ENCODE assay signal across 4 cellular contexts in the genomic region with DNA sequence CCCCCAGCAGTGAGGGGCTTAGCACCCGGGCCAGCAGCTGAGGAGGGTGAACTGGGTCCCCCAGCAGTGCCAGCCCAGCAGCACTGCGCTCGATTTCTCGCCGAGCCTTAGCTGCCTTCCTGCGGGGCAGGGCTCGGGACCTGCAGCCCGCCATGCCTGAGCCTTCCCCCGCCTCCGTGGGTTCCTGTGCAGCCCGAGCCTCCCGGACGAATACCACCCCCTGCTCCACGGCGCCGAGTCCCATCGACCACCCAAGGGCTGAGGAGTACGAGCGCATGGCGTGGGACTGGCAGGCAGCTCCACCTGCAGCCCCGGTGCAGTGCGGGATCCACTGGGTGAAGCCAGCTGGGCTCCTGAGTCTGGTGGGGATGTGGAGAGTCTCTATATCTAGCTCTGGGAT. TPM values are rescaled to one million over a fixed set of nuclear protein-coding genes. Genes with fewer than 3 reads are reported as not detected.
DNase-seq lines count a peak whose midpoint lies in the region; ATAC-seq, FAIRE-seq and TF ChIP-seq lines count a peak whose summit lies in the region.
"Not testable (repeated sequence)": the region's sequence is repeated elsewhere in the genome, so short reads cannot be mapped to it uniquely, and the experiment has no call there.

No MANE protein-coding gene starts in this region.

- H3K9me1 ChIP-seq in K562 (ENCODE audit: control insufficient read depth, insufficient read depth, low read length) = not testable (repeated sequence)

- not testable (repeated sequence) for H3K4me3 ChIP-seq in K562, spleen

- FAIRE-seq in K562 (lab: Jason Lieb, UNC) = not testable (repeated sequence)

- not testable (repeated sequence) for TF ChIP-seq EP300 in K562 (IDR thresholded peaks at IDR 0.05; ENCODE audit: low read length)

- ATAC-seq in K562 = not testable (repeated sequence)

- TF ChIP-seq CTCF in K562 (IDR thresholded peaks at IDR 0.05 in 2 of 3, conservative IDR thresholded peaks at IDR 0.05 in 1 of 3; ENCODE audit: insufficient read depth in 2 of 3, low read depth in 1 of 3, low read length in 3 of 3); spleen (IDR thresholded peaks at IDR 0.05 in 8 of 11, conservative IDR thresholded peaks at IDR 0.05 in 3 of 11): not testable (repeated sequence)

- not testable (repeated sequence) for H2AFZ ChIP-seq in K562 (ENCODE audit: low read depth, low read length)

- H3K79me2 ChIP-seq in K562 (ENCODE audit: control insufficient read depth, insufficient read depth, low read length) = peaks cover 77% of the 10 kb centered on the region

- H3K27ac ChIP-seq in K562 (ENCODE audit: extremely low read depth, low read depth, low read length); spleen: not testable (repeated sequence)

- H3K9me3 ChIP-seq in K562 (replicated peaks; ENCODE audit: control insufficient read depth, insufficient read depth, low read depth, low read length); spleen: not testable (repeated sequence)

- POLR2A ChIA-PET in K562 (lab: Yijun Ruan, JAX) = not testable (repeated sequence)

- TF ChIP-seq POLR2A in K562 (conservative IDR thresholded peaks at IDR 0.05); spleen (IDR thresholded peaks at IDR 0.05): not testable (repeated sequence)

- not testable (repeated sequence) for H3K9ac ChIP-seq in K562 (ENCODE audit: insufficient read depth in 1 of 2, low read depth in 2 of 2, low read length in 2 of 2)

- H3K4me1 ChIP-seq in K562 (replicated peaks in 1 of 2; ENCODE audit: control insufficient read depth in 2 of 2, insufficient read depth in 2 of 2, low read length in 2 of 2) = not testable (repeated sequence)
- peaks cover 9 to 31% (median 20%) of the 10 kb centered on the region in 6 donors for H3K4me1 ChIP-seq in spleen

- not testable (repeated sequence) for TF ChIP-seq RAD21 in K562 (CRISPR knock-in tag; conservative IDR thresholded peaks at IDR 0.05 in 1 of 2, IDR thresholded peaks at IDR 0.05 in 1 of 2)

- not testable (repeated sequence) for BruUV-seq in K562 (replicated peaks; lab: Mats Ljungman, UMichigan)

- not testable (repeated sequence) for H3K4me2 ChIP-seq in K562 (ENCODE audit: insufficient read depth, low read length)

- in situ Hi-C loops in K562 (cut with MboI) = not testable (repeated sequence)

- DNase-seq in activated gamma-delta T cell (lab: John Stamatoyannopoulos, UW) (peak; percentile 1), posterior vena cava (ENCODE audit: low spot score) (peak; percentile 76), spleen (peak; percentile 73)
- not testable (repeated sequence) for DNase-seq in K562 (ENCODE audit: extremely low read depth in 1 of 4, low spot score in 3 of 4)

- intact Hi-C loops in K562 (cut with micrococcal nuclease); posterior vena cava (cut with DNase I); spleen (cut with DNase I; ENCODE audit: low total_unique reads): not testable (repeated sequence)

- peaks cover 35% of the 10 kb centered on the region for H3K36me3 ChIP-seq in K562 (ENCODE audit: control insufficient read depth, insufficient read depth, low read length)
- peaks cover 0 to 27% (median 2%) of the 10 kb centered on the region in 6 donors for H3K36me3 ChIP-seq in spleen

- WGBS in K562 (ENCODE audit: insufficient coverage, low coverage, missing lambda C conversion rate) = 98% methylated on average over 11 of the region's 22 CpGs
- WGBS in spleen, 5 donors = 96 to 100% (median 98%) methylated on average over 8 to 22 of the region's 22 CpGs

- CTCF ChIA-PET in K562 (lab: Yijun Ruan, JAX; ENCODE audit: low intra/inter-chr PET ratio) = not testable (repeated sequence)

- H4K20me1 ChIP-seq in K562 (replicated peaks; ENCODE audit: control insufficient read depth, insufficient read depth, low read length) = not testable (repeated sequence)

- H3K27me3 ChIP-seq in K562 (ENCODE audit: control insufficient read depth in 2 of 2, insufficient read depth in 2 of 2, low read length in 2 of 2); spleen (replicated peaks in 1 of 7): not testable (repeated sequence)

TF ChIP-seq in K562, 482 proteins besides CTCF, POLR2A, EP300 and RAD21:
- TF ChIP-seq POLR2G (IDR thresholded peaks at IDR 0.05; ENCODE audit: low read depth, low read length) = peak; percentile 37; the same call in 1 of the 2 replicates

RNA-seq across cellular contexts. Expression of gene NAF1, which starts 13.7 kb away (rescaled TPM):
- 32.4 and 67.7 TPM in 2 replicates for total RNA-seq in K562 (2011; cell fraction: chromatin; rRNA removed; ENCODE audit: low replicate concordance)
- 23.3 and 24.5 TPM in 2 replicates for total RNA-seq in K562 (2011; cell fraction: nucleolus; rRNA removed)
- total RNA-seq in K562 (2011; cell fraction: nucleoplasm; rRNA removed) = 37.0 and 77.9 TPM in 2 replicates
- total RNA-seq in K562 (2014; rRNA removed) (25.8 and 31.6 TPM in 2 replicates), K562 (2014; rRNA removed; fragmentation: Illumina TruSeq; extraction: Trizol) (16.5 and 17.0 TPM in 2 replicates), K562 (2015; rRNA removed; fragmentation: Illumina TruSeq; extraction: Trizol) (17.0 and 19.6 TPM in 2 replicates), K562 (2021) (39.2 and 40.6 TPM in 2 replicates), posterior vena cava (10 to 100 TPM; 23.6 to 28.2 TPM), spleen (10 to 100 TPM; 16.3 to 31.1 (median 20.8) TPM)
- polyA plus RNA-seq in K562 (2011; rRNA removed) (15.0 and 15.7 TPM in 2 replicates), K562 (2014; fragmentation: Illumina TruSeq; extraction: Trizol) (20.8 and 22.0 TPM in 2 replicates), K562 (2014; fragmentation: Nextera tagmentation; extraction: Ambion mirVana) (1 to 10 TPM; 2.4 to 2.7 TPM), K562 (2014; rRNA removed) (21.6 TPM in 2 replicates), spleen (1 to 10 TPM; 2.2 to 4.7 (median 3.3) TPM)
- 6.1 and 8.6 TPM in 2 replicates for polyA plus RNA-seq in K562 (2011; cell fraction: cytosol; rRNA removed)
- polyA plus RNA-seq in K562 (2011; cell fraction: nucleus; rRNA removed) = 13.6 and 14.4 TPM in 2 replicates
- polyA plus RNA-seq in K562 (2012) = 13.4 and 17.8 TPM in 2 replicates
- polyA minus RNA-seq in K562 (2011; rRNA and poly(A)+ RNA removed) = 22.9 and 23.0 TPM in 2 replicates
- polyA minus RNA-seq in K562 (2011; cell fraction: cytosol; rRNA and poly(A)+ RNA removed) = 15.8 and 17.5 TPM in 2 replicates
- 51.2 and 60.5 TPM in 2 replicates for polyA minus RNA-seq in K562 (2011; cell fraction: nucleus; rRNA and poly(A)+ RNA removed)
